31 cellular contexts compared by ENCODE assay signal in genomic region chr1:226762055-226762454, GRCh38.
"Had no signal": no experiment of that assay in that cellular context is flagged by ENCODE, and none has a peak within 500 bp of the region (broad histone marks: within the 10 kb centered on the region; RNA-seq: fewer than 3 reads in every experiment).

No MANE protein-coding gene starts in this region.

- H3K27ac ChIP-seq: ascending aorta, VCaP had no signal

- H3K27ac Mint-ChIP-seq: activated B cell treated with CpG ODN at 0.5 μM for 24 hours; activated CD4-positive, alpha-beta memory T cell treated with anti-CD3 and anti-CD28 coated beads for 36 hours; activated CD4-positive, alpha-beta T cell treated with anti-CD3 and anti-CD28 coated beads, Interleukin-2, amount 10 ng/mL, durations not matched to agents 24 days and 14 days; activated CD8-positive, alpha-beta T cell treated with anti-CD3 and anti-CD28 coated beads for 36 hours; activated naive CD4-positive, alpha-beta T cell treated with anti-CD3 and anti-CD28 coated beads, Interleukin-2, amount 10 ng/mL, durations not matched to agents 7 days and 5 days; activated naive CD4-positive, alpha-beta T cell treated with anti-CD3 and anti-CD28 coated beads, Interleukin-2, amount 50 U/mL, for 24 hours; activated naive CD8-positive, alpha-beta T cell; activated naive CD8-positive, alpha-beta T cell treated with anti-CD3 and anti-CD28 coated beads, Interleukin-2, amount 10 ng/mL, durations not matched to agents 7 days and 5 days; activated naive CD8-positive, alpha-beta T cell treated with anti-CD3 and anti-CD28 coated beads, Interleukin-2, amount 50 U/mL, for 24 hours; activated T-helper 2 cell treated with anti-CD3 and anti-CD28 coated beads, Interferon-gamma antibody, Interleukin-2, Interleukin-4, amounts not matched to agents 10 μg/mL and 5 μg/mL and 100 μg/mL, durations not matched to agents 14 hours and 24 hours and 36 hours; brain; T-cell; T-helper 17 cell had no signal

- H3K36me3 Mint-ChIP-seq: activated CD4-positive, alpha-beta memory T cell treated with anti-CD3 and anti-CD28 coated beads for 36 hours; activated naive CD4-positive, alpha-beta T cell treated with anti-CD3 and anti-CD28 coated beads, Interleukin-2, amount 50 U/mL, for 24 hours; activated naive CD8-positive, alpha-beta T cell; activated naive CD8-positive, alpha-beta T cell treated with anti-CD3 and anti-CD28 coated beads, Interleukin-2, amount 10 ng/mL, durations not matched to agents 7 days and 5 days; brain; T-cell had no signal

- H3K27me3 Mint-ChIP-seq: activated CD4-positive, alpha-beta memory T cell treated with anti-CD3 and anti-CD28 coated beads for 36 hours; activated naive CD4-positive, alpha-beta T cell treated with anti-CD3 and anti-CD28 coated beads, Interleukin-2, amount 50 U/mL, for 24 hours; activated naive CD8-positive, alpha-beta T cell treated with anti-CD3 and anti-CD28 coated beads, Interleukin-2, amount 50 U/mL, for 24 hours; T-cell had no signal

- H3K9me3 Mint-ChIP-seq: activated B cell treated with CpG ODN at 0.5 μM for 24 hours; activated CD4-positive, alpha-beta T cell treated with anti-CD3 and anti-CD28 coated beads, Interleukin-2, amount 10 ng/mL, durations not matched to agents 24 days and 14 days; activated naive CD4-positive, alpha-beta T cell treated with anti-CD3 and anti-CD28 coated beads, Interleukin-2, amount 50 U/mL, for 24 hours; activated naive CD8-positive, alpha-beta T cell treated with anti-CD3 and anti-CD28 coated beads, Interleukin-2, amount 10 ng/mL, durations not matched to agents 7 days and 5 days; activated naive CD8-positive, alpha-beta T cell treated with anti-CD3 and anti-CD28 coated beads, Interleukin-2, amount 50 U/mL, for 24 hours; activated T-helper 2 cell treated with anti-CD3 and anti-CD28 coated beads, Interferon-gamma antibody, Interleukin-2, Interleukin-4, amounts not matched to agents 10 μg/mL and 5 μg/mL and 100 μg/mL, durations not matched to agents 14 hours and 24 hours and 36 hours; brain; T-cell had no signal

- FAIRE-seq: TTC549 had no signal

- H3K9me3 ChIP-seq: ascending aorta had no signal

- H3K4me3 Mint-ChIP-seq: activated B cell treated with CpG ODN at 0.5 μM for 24 hours; activated CD4-positive, alpha-beta memory T cell treated with anti-CD3 and anti-CD28 coated beads for 36 hours; activated CD4-positive, alpha-beta T cell treated with anti-CD3 and anti-CD28 coated beads, Interleukin-2, amount 10 ng/mL, durations not matched to agents 24 days and 14 days; activated CD8-positive, alpha-beta T cell treated with anti-CD3 and anti-CD28 coated beads for 36 hours; activated naive CD4-positive, alpha-beta T cell treated with anti-CD3 and anti-CD28 coated beads, Interleukin-2, amount 10 ng/mL, durations not matched to agents 7 days and 5 days; activated naive CD4-positive, alpha-beta T cell treated with anti-CD3 and anti-CD28 coated beads, Interleukin-2, amount 50 U/mL, for 24 hours; activated naive CD8-positive, alpha-beta T cell; activated naive CD8-positive, alpha-beta T cell treated with anti-CD3 and anti-CD28 coated beads, Interleukin-2, amount 10 ng/mL, durations not matched to agents 7 days and 5 days; activated naive CD8-positive, alpha-beta T cell treated with anti-CD3 and anti-CD28 coated beads, Interleukin-2, amount 50 U/mL, for 24 hours; brain; T-cell; T-helper 17 cell had no signal

- H3K4me3 ChIP-seq: ascending aorta had no signal

- H3K36me3 ChIP-seq: ascending aorta had no signal

- DNase-seq: activated B cell treated with CpG ODN at 0.5 μM for 24 hours; activated CD4-positive, alpha-beta memory T cell treated with anti-CD3 and anti-CD28 coated beads for 36 hours; activated CD4-positive, alpha-beta T cell treated with anti-CD3 and anti-CD28 coated beads for 4 hours; activated CD4-positive, alpha-beta T cell treated with anti-CD3 and anti-CD28 coated beads, Interleukin-2, amount 10 ng/mL, durations not matched to agents 24 days and 14 days; activated CD4-positive, alpha-beta T cell treated with anti-CD3 and anti-CD28 coated beads, Interleukin-2, amount 50 U/mL, for 1 hour; activated CD4-positive, alpha-beta T cell treated with anti-CD3 and anti-CD28 coated beads, Interleukin-2, amount 50 U/mL, for 4 hours; activated CD4-positive, CD25-positive, alpha-beta regulatory T cell treated with anti-CD3 and anti-CD28 coated beads, Interleukin-2, amount 50 U/mL, for 72 hours; activated CD8-positive, alpha-beta memory T cell treated with anti-CD3 and anti-CD28 coated beads, Interleukin-2, amount 50 U/mL, for 4 hours; activated CD8-positive, alpha-beta T cell treated with anti-CD3 and anti-CD28 coated beads for 36 hours; activated effector memory CD4-positive, alpha-beta T cell treated with Interleukin-2 at 50 U/mL for 16 hours; activated gamma-delta T cell; activated naive CD4-positive, alpha-beta T cell treated with anti-CD3 and anti-CD28 coated beads, Interleukin-2, amount 10 ng/mL, durations not matched to agents 7 days and 5 days; activated naive CD4-positive, alpha-beta T cell treated with Interleukin-2 at 50 U/mL for 16 hours; activated naive CD8-positive, alpha-beta T cell treated with anti-CD3 and anti-CD28 coated beads, Interleukin-2, amount 10 ng/mL, durations not matched to agents 7 days and 5 days; activated naive CD8-positive, alpha-beta T cell treated with anti-CD3 and anti-CD28 coated beads, Interleukin-2, amount 50 U/mL, for 24 hours; activated T-cell treated with anti-CD3 and anti-CD28 coated beads for 4 hours; activated T-cell treated with anti-CD3 and anti-CD28 coated beads, Interleukin-2, amount 50 U/mL, for 1 hour; activated T-cell treated with anti-CD3 and anti-CD28 coated beads, Interleukin-2, amount 50 U/mL, for 48 hours; amygdala; anterior cingulate cortex; central memory CD4-positive, alpha-beta T cell; T-cell; T-helper 17 cell; T1000 had no signal

- H3K4me1 ChIP-seq: ascending aorta had no signal

- ATAC-seq: activated CD8-positive, alpha-beta T cell treated with anti-CD3 and anti-CD28 coated beads for 36 hours; activated naive CD8-positive, alpha-beta T cell treated with anti-CD3 and anti-CD28 coated beads, Interleukin-2, amount 50 U/mL, for 24 hours; T-cell; T-helper 17 cell had no signal

- H3K27me3 ChIP-seq: ascending aorta had no signal
